In genomic region chr4:16603178-16603577, GRCh38 we compare ENCODE assay signal across 34 cellular contexts.
DNase-seq lines count a peak whose midpoint lies in the region; ATAC-seq and TF ChIP-seq lines count a peak whose summit lies in the region.
"Had no signal": no experiment of that assay in that cellular context is flagged by ENCODE, and none has a peak within 500 bp of the region (broad histone marks: within the 10 kb centered on the region; RNA-seq: fewer than 3 reads in every experiment).

No MANE protein-coding gene starts in this region.

- H3K79me2 ChIP-seq in GM23338 (replicated peaks; ENCODE audit: insufficient read depth) = no peaks in the 10 kb centered on the region
- peaks cover 4% of the 10 kb centered on the region for H3K79me2 ChIP-seq in mesendoderm (ENCODE audit: control insufficient read depth, insufficient read depth, low read length)

- WGBS in endodermal cell (ENCODE audit: insufficient coverage in 1 of 2, insufficient read length in 1 of 2), 2 experiments = 93 to 100% methylated on average over 2 to 4 of the region's 4 CpGs
- WGBS in mesendoderm (ENCODE audit: extremely low coverage, insufficient coverage, low lambda C conversion rate) = no CpG with 5 or more reads among the region's 4 CpGs

- H3K9ac ChIP-seq in endodermal cell (ENCODE audit: extremely low read depth, low read length, poor library complexity, severe bottlenecking) (no peak overlapping the region), mesendoderm (ENCODE audit: low read length) (no peak overlapping the region)
- H3K9ac ChIP-seq: BLaER1; BLaER1 treated with 17β-estradiol and CSF1 and Interleukin-3, amounts not matched to agents 10 nM and 100 nM had no signal

- DNase-seq in GM23338 (ENCODE audit: low spot score) (no peak), WTC11 (ENCODE audit: low spot score) (no peak), endodermal cell (no peak), mesendoderm (peak; percentile 31), AML-193 (lab: John Stamatoyannopoulos, UW) (no peak)
- DNase-seq in activated CD4-positive, alpha-beta T cell treated with anti-CD3 and anti-CD28 coated beads for 36 hours = no peak
- DNase-seq: 8988T; ACHN; BE2C; C1 segment of cervical spinal cord; Caco-2; Calu3; CD4-positive, alpha-beta memory T cell; CD4-positive, alpha-beta T cell; CD4-positive, CD25-positive, alpha-beta regulatory T cell; CD8-positive, alpha-beta memory T cell; CD8-positive, alpha-beta T cell; COR-L47; DMS 273 treated with DMSO at 0.1 percent for 48 hours; DMS153; DMS53; DMS79; DMS79 treated with DMSO at 0.1 percent for 48 hours; DND-41; EL had no signal

- no peak overlapping the region for H2AFZ ChIP-seq in GM23338

- H4K5ac ChIP-seq in mesendoderm (ENCODE audit: low read length) = no peak overlapping the region

- peaks cover 23% of the 10 kb centered on the region for H3K4me1 Mint-ChIP-seq in GM23338
- peaks cover 33% of the 10 kb centered on the region for H3K4me1 Mint-ChIP-seq in WTC11
- peaks cover 10% of the 10 kb centered on the region for H3K4me1 Mint-ChIP-seq in endodermal cell
- no peaks in the 10 kb centered on the region for H3K4me1 Mint-ChIP-seq in activated CD4-positive, alpha-beta T cell treated with anti-CD3 and anti-CD28 coated beads for 36 hours
- H3K4me1 Mint-ChIP-seq: B cell; CD14-positive monocyte; CD4-positive, alpha-beta memory T cell; CD4-positive, CD25-positive, alpha-beta regulatory T cell; CD8-positive, alpha-beta memory T cell had no signal

- H2BK15ac ChIP-seq in mesendoderm (replicated peaks; ENCODE audit: low read depth) = no peak overlapping the region

- no peaks in the 10 kb centered on the region for H3F3A ChIP-seq in GM23338 (replicated peaks; ENCODE audit: low read depth)

- no peaks in the 10 kb centered on the region for H3K36me3 Mint-ChIP-seq in GM23338 (ENCODE audit: low read depth)
- H3K36me3 Mint-ChIP-seq in WTC11 = no peaks in the 10 kb centered on the region
- H3K36me3 Mint-ChIP-seq in endodermal cell (ENCODE audit: low read depth) = no peaks in the 10 kb centered on the region
- H3K36me3 Mint-ChIP-seq in activated CD4-positive, alpha-beta T cell treated with anti-CD3 and anti-CD28 coated beads for 36 hours (ENCODE audit: low read depth) = no peaks in the 10 kb centered on the region
- H3K36me3 Mint-ChIP-seq: CD14-positive monocyte; CD4-positive, alpha-beta memory T cell; CD4-positive, CD25-positive, alpha-beta regulatory T cell; CD8-positive, alpha-beta memory T cell; CD8-positive, alpha-beta T cell had no signal

- ATAC-seq in GM23338 = peak; percentile 63; the same call in 2 of the 3 replicates
- ATAC-seq in WTC11 = peak; percentile 68
- ATAC-seq in HG03039 (IDR thresholded peaks at IDR 0.05; ENCODE audit: unreplicated experiment) = no peak
- no peak for ATAC-seq in activated CD4-positive, alpha-beta T cell treated with anti-CD3 and anti-CD28 coated beads for 36 hours
- ATAC-seq in HG02763 (IDR thresholded peaks at IDR 0.05; ENCODE audit: unreplicated experiment) = no peak
- ATAC-seq: A549; CD8-positive, alpha-beta T cell had no signal

- H3K9me2 ChIP-seq in GM23338 (ENCODE audit: insufficient read depth) = peaks cover under 1% of the 10 kb centered on the region; the same call in 1 of the 2 replicates

- H3K27ac ChIP-seq in GM23338 (ENCODE audit: low read depth) (no peak overlapping the region), endodermal cell (ENCODE audit: low read depth, low read length) (no peak overlapping the region), mesendoderm (ENCODE audit: low read depth, low read length) (no peak overlapping the region)
- H3K27ac ChIP-seq: 22Rv1; A549; BLaER1; BLaER1 treated with 17β-estradiol and CSF1 and Interleukin-3, amounts not matched to agents 10 nM and 100 nM; C4-2B had no signal

- TF ChIP-seq CTCF in GM23338 (conservative IDR thresholded peaks at IDR 0.05; ENCODE audit: low read depth in 2 of 2) (no peak), WTC11 (IDR thresholded peaks at IDR 0.05) (no peak), endodermal cell (conservative IDR thresholded peaks at IDR 0.05) (peak; percentile 12)

- H3K27ac Mint-ChIP-seq in GM23338 (no peak overlapping the region), WTC11 (no peak overlapping the region), endodermal cell (no peak overlapping the region)
- no peak overlapping the region for H3K27ac Mint-ChIP-seq in activated CD4-positive, alpha-beta T cell treated with anti-CD3 and anti-CD28 coated beads for 36 hours
- H3K27ac Mint-ChIP-seq: B cell; CD14-positive monocyte; CD4-positive, alpha-beta memory T cell; CD4-positive, alpha-beta T cell; CD4-positive, CD25-positive, alpha-beta regulatory T cell; CD8-positive, alpha-beta memory T cell; CD8-positive, alpha-beta T cell had no signal

- H2BK5ac ChIP-seq in mesendoderm (ENCODE audit: low read length) = no peak overlapping the region

- H3K9me3 ChIP-seq in endodermal cell (ENCODE audit: control insufficient read depth, low read length) = no peaks in the 10 kb centered on the region
- H3K9me3 ChIP-seq: A549; BE2C; BLaER1; BLaER1 treated with 17β-estradiol and CSF1 and Interleukin-3, amounts not matched to agents 10 nM and 100 nM; Caco-2 had no signal

- H3K4ac ChIP-seq in mesendoderm (ENCODE audit: low read depth, low read length) = no peak overlapping the region

- H4K20me1 ChIP-seq in GM23338 (replicated peaks; ENCODE audit: insufficient read depth) = no peaks in the 10 kb centered on the region
- H4K20me1 ChIP-seq: BLaER1; BLaER1 treated with 17β-estradiol and CSF1 and Interleukin-3, amounts not matched to agents 10 nM and 100 nM had no signal

- no peak overlapping the region for H3K4me3 ChIP-seq in GM23338
- no peak overlapping the region for H3K4me3 ChIP-seq in endodermal cell (ENCODE audit: low read length)
- no peak overlapping the region for H3K4me3 ChIP-seq in mesendoderm (ENCODE audit: low read length)
- H3K4me3 ChIP-seq: A549; BLaER1; BLaER1 treated with 17β-estradiol and CSF1 and Interleukin-3, amounts not matched to agents 10 nM and 100 nM had no signal

- no peak overlapping the region for H2AK5ac ChIP-seq in mesendoderm (ENCODE audit: low read length)

- POLR2A ChIA-PET in WTC11 (lab: Charles Lee) = interaction anchor here (0.5 kb wide), 1 partner anchor 862 kb away, joined by 3 read pairs; no protein-coding TSS in a partner anchor
- POLR2A ChIA-PET in activated CD4-positive, alpha-beta T cell treated with anti-CD3 and anti-CD28 coated beads for 36 hours (lab: Charles Lee) = no interaction called here

- no peaks in the 10 kb centered on the region for H3K27me3 ChIP-seq in GM23338 (ENCODE audit: insufficient read depth)
- no peaks in the 10 kb centered on the region for H3K27me3 ChIP-seq in endodermal cell (ENCODE audit: control insufficient read depth, insufficient read depth, low read length, poor library complexity, severe bottlenecking)
- H3K27me3 ChIP-seq in mesendoderm (ENCODE audit: insufficient read depth, low read length, poor library complexity) = no peaks in the 10 kb centered on the region
- H3K27me3 ChIP-seq: BE2C; BLaER1; BLaER1 treated with 17β-estradiol and CSF1 and Interleukin-3, amounts not matched to agents 10 nM and 100 nM had no signal

- peaks cover 8% of the 10 kb centered on the region for H3K79me1 ChIP-seq in mesendoderm (ENCODE audit: low read length)

- H3K4me3 Mint-ChIP-seq in GM23338 (no peak overlapping the region), WTC11 (no peak overlapping the region), endodermal cell (no peak overlapping the region)
- H3K4me3 Mint-ChIP-seq in activated CD4-positive, alpha-beta T cell treated with anti-CD3 and anti-CD28 coated beads for 36 hours = no peak overlapping the region
- H3K4me3 Mint-ChIP-seq: B cell; CD14-positive monocyte; CD4-positive, alpha-beta memory T cell; CD4-positive, alpha-beta T cell; CD4-positive, CD25-positive, alpha-beta regulatory T cell; CD8-positive, alpha-beta memory T cell; CD8-positive, alpha-beta T cell had no signal

- H3K9me3 Mint-ChIP-seq in GM23338 (no peaks in the 10 kb centered on the region; the same call in 2 of the 3 replicates), WTC11 (no peaks in the 10 kb centered on the region), endodermal cell (no peaks in the 10 kb centered on the region)
- no peaks in the 10 kb centered on the region for H3K9me3 Mint-ChIP-seq in activated CD4-positive, alpha-beta T cell treated with anti-CD3 and anti-CD28 coated beads for 36 hours (ENCODE audit: low read depth)

- H3K4me2 ChIP-seq in GM23338 = no peak overlapping the region
- no peak overlapping the region for H3K4me2 ChIP-seq in mesendoderm (ENCODE audit: low read length)
- H3K4me2 ChIP-seq: A549; BLaER1; BLaER1 treated with 17β-estradiol and CSF1 and Interleukin-3, amounts not matched to agents 10 nM and 100 nM had no signal

- H3K4me1 ChIP-seq in GM23338 (ENCODE audit: insufficient read depth) (peaks cover 22% of the 10 kb centered on the region), endodermal cell (ENCODE audit: control insufficient read depth, insufficient read depth, low read length) (no peaks in the 10 kb centered on the region), mesendoderm (ENCODE audit: control insufficient read depth, low read depth, low read length) (peaks cover 10% of the 10 kb centered on the region)
- H3K4me1 ChIP-seq: A549, BLaER1, Caco-2 had no signal

- H3K36me3 ChIP-seq in GM23338 (ENCODE audit: insufficient read depth) = no peaks in the 10 kb centered on the region
- no peaks in the 10 kb centered on the region for H3K36me3 ChIP-seq in endodermal cell (ENCODE audit: control insufficient read depth, insufficient read depth, low read length)
- no peaks in the 10 kb centered on the region for H3K36me3 ChIP-seq in mesendoderm (ENCODE audit: control insufficient read depth, insufficient read depth, low read length)
- H3K36me3 ChIP-seq: BE2C; BLaER1; BLaER1 treated with 17β-estradiol and CSF1 and Interleukin-3, amounts not matched to agents 10 nM and 100 nM had no signal

- CTCF ChIA-PET in WTC11 (lab: Charles Lee) = interaction anchor here (1.2 kb wide), 1 partner anchor 129 kb away, joined by 3 read pairs; no protein-coding TSS in a partner anchor
- CTCF ChIA-PET in activated CD4-positive, alpha-beta T cell treated with anti-CD3 and anti-CD28 coated beads for 36 hours (lab: Charles Lee) = no interaction called here

- no peak overlapping the region for H2BK120ac ChIP-seq in mesendoderm (ENCODE audit: low read depth, low read length)

- no peak overlapping the region for H4K8ac ChIP-seq in mesendoderm (ENCODE audit: low read depth, low read length)

- H3K23ac ChIP-seq in mesendoderm (ENCODE audit: low read length) = no peak overlapping the region

- intact Hi-C loops in activated CD4-positive, alpha-beta T cell treated with anti-CD3 and anti-CD28 coated beads for 36 hours (cut with DNase I, micrococcal nuclease) = no loop called here

- H3K18ac ChIP-seq in mesendoderm (ENCODE audit: low read length) = no peak overlapping the region

- no peak overlapping the region for H3K56ac ChIP-seq in mesendoderm (ENCODE audit: low read length)

- H3K27me3 Mint-ChIP-seq in GM23338 (ENCODE audit: insufficient read depth, low read depth, poor library complexity) = no peaks in the 10 kb centered on the region
- no peaks in the 10 kb centered on the region for H3K27me3 Mint-ChIP-seq in WTC11 (ENCODE audit: low read depth)
- no peaks in the 10 kb centered on the region for H3K27me3 Mint-ChIP-seq in endodermal cell (ENCODE audit: insufficient read depth)
- H3K27me3 Mint-ChIP-seq in activated CD4-positive, alpha-beta T cell treated with anti-CD3 and anti-CD28 coated beads for 36 hours = no peaks in the 10 kb centered on the region
- H3K27me3 Mint-ChIP-seq: B cell; CD4-positive, alpha-beta T cell; CD4-positive, CD25-positive, alpha-beta regulatory T cell; CD8-positive, alpha-beta memory T cell had no signal

Comparison
In these comparisons a context has a peak if more than half of its experiments do, and no peak if none do; other contexts are left out.
1. ATAC-seq: peak in GM23338 (single experiment) and WTC11 (single experiment); none in HG03039 (single experiment), activated CD4-positive, alpha-beta T cell treated with anti-CD3 and anti-CD28 coated beads for 36 hours (single experiment) and HG02763 (single experiment).